1 cellular context compared by ENCODE assay signal in the genomic region with DNA sequence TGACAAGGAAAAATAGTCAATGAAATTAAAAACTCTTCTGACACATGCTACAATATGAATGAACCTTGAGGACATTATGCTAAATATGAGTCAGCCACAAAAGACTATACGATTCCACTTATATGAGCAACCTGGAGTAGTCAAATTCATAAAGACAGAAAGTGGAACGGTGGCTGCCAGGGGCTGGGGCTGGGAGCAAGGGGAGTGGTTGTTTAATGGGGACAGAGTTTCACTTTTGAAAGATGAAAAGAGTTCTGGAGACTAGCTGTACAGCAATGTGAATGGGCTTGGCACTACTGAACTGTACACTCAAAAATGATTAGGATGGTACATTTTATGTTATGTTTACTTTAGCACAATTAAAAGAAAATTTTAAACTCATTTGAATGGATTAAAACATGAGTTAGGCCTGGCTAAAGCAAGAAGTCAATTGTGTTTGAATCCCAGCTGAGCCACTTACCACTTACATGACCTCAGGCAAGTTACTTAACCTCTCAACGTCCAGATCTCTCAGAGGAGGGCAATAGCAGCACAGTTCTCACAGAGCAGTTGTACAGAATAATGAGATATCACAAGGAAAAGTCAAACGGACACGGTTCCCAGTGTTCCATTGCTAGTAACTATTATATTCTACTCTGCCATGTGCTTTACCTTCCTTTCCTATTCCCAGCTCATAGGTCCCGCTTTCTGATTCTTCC.
TF ChIP-seq lines count a peak whose summit lies in the region.

No MANE protein-coding gene starts in this region.

TF ChIP-seq in GM12891, 5 proteins besides CTCF, POLR2A, EP300 and RAD21 (continued from another document):
- no peak for TF ChIP-seq PAX5 (IDR thresholded peaks at IDR 0.05; ENCODE audit: insufficient read depth, low read length, severe bottlenecking)
TF ChIP-seq in GM12891: peak in this region for 0.
